Comparison of ENCODE assay signal across 1 cellular context in the genomic region with DNA sequence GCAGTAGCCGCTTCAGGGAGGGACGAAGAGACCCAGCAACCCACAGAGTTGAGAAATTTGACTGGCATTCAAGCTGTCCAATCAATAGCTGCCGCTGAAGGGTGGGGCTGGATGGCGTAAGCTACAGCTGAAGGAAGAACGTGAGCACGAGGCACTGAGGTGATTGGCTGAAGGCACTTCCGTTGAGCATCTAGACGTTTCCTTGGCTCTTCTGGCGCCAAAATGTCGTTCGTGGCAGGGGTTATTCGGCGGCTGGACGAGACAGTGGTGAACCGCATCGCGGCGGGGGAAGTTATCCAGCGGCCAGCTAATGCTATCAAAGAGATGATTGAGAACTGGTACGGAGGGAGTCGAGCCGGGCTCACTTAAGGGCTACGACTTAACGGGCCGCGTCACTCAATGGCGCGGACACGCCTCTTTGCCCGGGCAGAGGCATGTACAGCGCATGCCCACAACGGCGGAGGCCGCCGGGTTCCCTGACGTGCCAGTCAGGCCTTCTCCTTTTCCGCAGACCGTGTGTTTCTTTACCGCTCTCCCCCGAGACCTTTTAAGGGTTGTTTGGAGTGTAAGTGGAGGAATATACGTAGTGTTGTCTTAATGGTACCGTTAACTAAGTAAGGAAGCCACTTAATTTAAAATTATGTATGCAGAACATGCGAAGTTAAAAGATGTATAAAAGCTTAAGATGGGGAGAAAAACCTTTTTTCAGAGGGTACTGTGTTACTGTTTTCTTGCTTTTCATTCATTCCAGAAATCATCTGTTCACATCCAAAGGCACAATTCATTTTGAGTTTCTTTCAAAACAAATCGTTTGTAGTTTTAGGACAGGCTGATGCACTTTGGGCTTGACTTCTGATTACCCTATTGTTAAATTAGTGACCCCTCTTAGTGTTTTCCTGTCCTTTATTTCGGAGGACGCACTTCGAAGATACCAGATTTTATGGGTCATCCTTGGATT.
TF ChIP-seq lines count a peak whose summit lies in the region.

Gene MLH1, plus strand, starts transcription at position 193 of the 958 bp plus-strand sequence. Its CDS starts 30 bp downstream, at position 223.

TF ChIP-seq in K562, 482 proteins besides CTCF, POLR2A, EP300 and RAD21 (continued from another document and continues in another):
- TF ChIP-seq ZBTB12 (CRISPR knock-in tag; IDR thresholded peaks at IDR 0.05), result peak; percentile 95
- TF ChIP-seq MTA3 (IDR thresholded peaks at IDR 0.05; ENCODE audit: borderline replicate concordance), result peak; percentile 94
- no peak for TF ChIP-seq NUFIP1 (IDR thresholded peaks at IDR 0.05; ENCODE audit: partially characterized antibody)
- TF ChIP-seq, protein P1, sequence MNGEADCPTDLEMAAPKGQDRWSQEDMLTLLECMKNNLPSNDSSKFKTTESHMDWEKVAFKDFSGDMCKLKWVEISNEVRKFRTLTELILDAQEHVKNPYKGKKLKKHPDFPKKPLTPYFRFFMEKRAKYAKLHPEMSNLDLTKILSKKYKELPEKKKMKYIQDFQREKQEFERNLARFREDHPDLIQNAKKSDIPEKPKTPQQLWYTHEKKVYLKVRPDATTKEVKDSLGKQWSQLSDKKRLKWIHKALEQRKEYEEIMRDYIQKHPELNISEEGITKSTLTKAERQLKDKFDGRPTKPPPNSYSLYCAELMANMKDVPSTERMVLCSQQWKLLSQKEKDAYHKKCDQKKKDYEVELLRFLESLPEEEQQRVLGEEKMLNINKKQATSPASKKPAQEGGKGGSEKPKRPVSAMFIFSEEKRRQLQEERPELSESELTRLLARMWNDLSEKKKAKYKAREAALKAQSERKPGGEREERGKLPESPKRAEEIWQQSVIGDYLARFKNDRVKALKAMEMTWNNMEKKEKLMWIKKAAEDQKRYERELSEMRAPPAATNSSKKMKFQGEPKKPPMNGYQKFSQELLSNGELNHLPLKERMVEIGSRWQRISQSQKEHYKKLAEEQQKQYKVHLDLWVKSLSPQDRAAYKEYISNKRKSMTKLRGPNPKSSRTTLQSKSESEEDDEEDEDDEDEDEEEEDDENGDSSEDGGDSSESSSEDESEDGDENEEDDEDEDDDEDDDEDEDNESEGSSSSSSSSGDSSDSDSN (IDR thresholded peaks at IDR 0.05; ENCODE audit: borderline replicate concordance in 1 of 2, low read depth in 2 of 2, low read length in 2 of 2), result no peak; a peak in 1 of 4 replicates
- TF ChIP-seq NCOA2 (IDR thresholded peaks at IDR 0.05; ENCODE audit: partially characterized antibody in 2 of 2), result no peak
- no peak for TF ChIP-seq PCBP2 (IDR thresholded peaks at IDR 0.05; ENCODE audit: low read depth, low read length, poor library complexity, severe bottlenecking)
- peak; percentile 95 for TF ChIP-seq CREM (IDR thresholded peaks at IDR 0.05; ENCODE audit: low read depth)
- TF ChIP-seq, protein P2, sequence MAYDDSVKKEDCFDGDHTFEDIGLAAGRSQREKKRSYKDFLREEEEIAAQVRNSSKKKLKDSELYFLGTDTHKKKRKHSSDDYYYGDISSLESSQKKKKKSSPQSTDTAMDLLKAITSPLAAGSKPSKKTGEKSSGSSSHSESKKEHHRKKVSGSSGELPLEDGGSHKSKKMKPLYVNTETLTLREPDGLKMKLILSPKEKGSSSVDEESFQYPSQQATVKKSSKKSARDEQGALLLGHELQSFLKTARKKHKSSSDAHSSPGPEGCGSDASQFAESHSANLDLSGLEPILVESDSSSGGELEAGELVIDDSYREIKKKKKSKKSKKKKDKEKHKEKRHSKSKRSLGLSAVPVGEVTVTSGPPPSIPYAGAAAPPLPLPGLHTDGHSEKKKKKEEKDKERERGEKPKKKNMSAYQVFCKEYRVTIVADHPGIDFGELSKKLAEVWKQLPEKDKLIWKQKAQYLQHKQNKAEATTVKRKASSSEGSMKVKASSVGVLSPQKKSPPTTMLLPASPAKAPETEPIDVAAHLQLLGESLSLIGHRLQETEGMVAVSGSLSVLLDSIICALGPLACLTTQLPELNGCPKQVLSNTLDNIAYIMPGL (CRISPR knock-in tag; IDR thresholded peaks at IDR 0.05), result no peak
- TF ChIP-seq THAP12 (CRISPR knock-in tag; IDR thresholded peaks at IDR 0.05), result peak; percentile 94; the same call in 1 of the 2 replicates
- TF ChIP-seq ZNF316 (IDR thresholded peaks at IDR 0.05), result 0 out of 2 replicates have a peak, but pooled peaks have one; percentile 15
- TF ChIP-seq ZNF76 (CRISPR knock-in tag; IDR thresholded peaks at IDR 0.05; ENCODE audit: borderline replicate concordance), result no peak
- TF ChIP-seq ZNF778 (CRISPR knock-in tag; IDR thresholded peaks at IDR 0.05), result no peak
- TF ChIP-seq ELF2 (CRISPR knock-in tag; IDR thresholded peaks at IDR 0.05), result peak; percentile 66; the same call in 1 of the 2 replicates
- 0 out of 4 replicates have a peak, but pooled peaks of 1 of the 2 experiments have one; percentile 19 for TF ChIP-seq NONO (IDR thresholded peaks at IDR 0.05; ENCODE audit: low read depth in 2 of 2, low read length in 1 of 2)
- TF ChIP-seq CHD2 (IDR thresholded peaks at IDR 0.05; ENCODE audit: low read depth, low read length), result peak; percentile 87
- TF ChIP-seq AFF1 (IDR thresholded peaks at IDR 0.05; ENCODE audit: low read depth in 1 of 2, partially characterized antibody in 2 of 2), result no peak
- no peak for TF ChIP-seq ZNF217 (CRISPR knock-in tag; IDR thresholded peaks at IDR 0.05)
- peak; percentile 96 for TF ChIP-seq SAP30 (IDR thresholded peaks at IDR 0.05; ENCODE audit: borderline replicate concordance, insufficient read depth, low read depth, low read length, poor library complexity, severe bottlenecking)
- TF ChIP-seq GTF2A2 (tag; IDR thresholded peaks at IDR 0.05), result peak; percentile 50; the same call in 1 of the 2 replicates
- TF ChIP-seq ZNF253 (CRISPR knock-in tag; conservative IDR thresholded peaks at IDR 0.05), result no peak
- TF ChIP-seq ZFP1 (CRISPR knock-in tag; IDR thresholded peaks at IDR 0.05), result no peak
- peak; percentile 77; the same call in 1 of the 2 replicates for TF ChIP-seq DMBX1 (CRISPR knock-in tag; IDR thresholded peaks at IDR 0.05; ENCODE audit: borderline replicate concordance)
- TF ChIP-seq HDGF (IDR thresholded peaks at IDR 0.05), result no peak
- no peak for TF ChIP-seq XRCC4 (IDR thresholded peaks at IDR 0.05; ENCODE audit: extremely low read depth, insufficient read depth, insufficient read length)
- peak; percentile 74; the same call in 1 of the 2 replicates for TF ChIP-seq TOE1 (IDR thresholded peaks at IDR 0.05; ENCODE audit: borderline replicate concordance)
- no peak for TF ChIP-seq TOE1 (CRISPR knock-in tag; IDR thresholded peaks at IDR 0.05; ENCODE audit: borderline replicate concordance, low read depth)
- no peak for TF ChIP-seq ZNF347 (CRISPR knock-in tag; IDR thresholded peaks at IDR 0.05; ENCODE audit: low read depth)
- peak; percentile 40; the same call in 1 of the 2 replicates for TF ChIP-seq TRIM25 (IDR thresholded peaks at IDR 0.05; ENCODE audit: borderline replicate concordance)
- TF ChIP-seq, protein P3, sequence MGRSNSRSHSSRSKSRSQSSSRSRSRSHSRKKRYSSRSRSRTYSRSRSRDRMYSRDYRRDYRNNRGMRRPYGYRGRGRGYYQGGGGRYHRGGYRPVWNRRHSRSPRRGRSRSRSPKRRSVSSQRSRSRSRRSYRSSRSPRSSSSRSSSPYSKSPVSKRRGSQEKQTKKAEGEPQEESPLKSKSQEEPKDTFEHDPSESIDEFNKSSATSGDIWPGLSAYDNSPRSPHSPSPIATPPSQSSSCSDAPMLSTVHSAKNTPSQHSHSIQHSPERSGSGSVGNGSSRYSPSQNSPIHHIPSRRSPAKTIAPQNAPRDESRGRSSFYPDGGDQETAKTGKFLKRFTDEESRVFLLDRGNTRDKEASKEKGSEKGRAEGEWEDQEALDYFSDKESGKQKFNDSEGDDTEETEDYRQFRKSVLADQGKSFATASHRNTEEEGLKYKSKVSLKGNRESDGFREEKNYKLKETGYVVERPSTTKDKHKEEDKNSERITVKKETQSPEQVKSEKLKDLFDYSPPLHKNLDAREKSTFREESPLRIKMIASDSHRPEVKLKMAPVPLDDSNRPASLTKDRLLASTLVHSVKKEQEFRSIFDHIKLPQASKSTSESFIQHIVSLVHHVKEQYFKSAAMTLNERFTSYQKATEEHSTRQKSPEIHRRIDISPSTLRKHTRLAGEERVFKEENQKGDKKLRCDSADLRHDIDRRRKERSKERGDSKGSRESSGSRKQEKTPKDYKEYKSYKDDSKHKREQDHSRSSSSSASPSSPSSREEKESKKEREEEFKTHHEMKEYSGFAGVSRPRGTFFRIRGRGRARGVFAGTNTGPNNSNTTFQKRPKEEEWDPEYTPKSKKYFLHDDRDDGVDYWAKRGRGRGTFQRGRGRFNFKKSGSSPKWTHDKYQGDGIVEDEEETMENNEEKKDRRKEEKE (IDR thresholded peaks at IDR 0.05; ENCODE audit: borderline replicate concordance in 1 of 2, control insufficient read depth in 1 of 2, low read depth in 2 of 2, low read length in 1 of 2), result no peak; a peak in 1 of 4 replicates
- no peak for TF ChIP-seq E4F1 (CRISPR knock-in tag; IDR thresholded peaks at IDR 0.05; ENCODE audit: borderline replicate concordance)
- TF ChIP-seq SRSF1 (IDR thresholded peaks at IDR 0.05; ENCODE audit: low read depth, low read length), result no peak
- TF ChIP-seq HEY1 (CRISPR knock-in tag; IDR thresholded peaks at IDR 0.05; ENCODE audit: borderline replicate concordance), result no peak
- TF ChIP-seq MCM5 (IDR thresholded peaks at IDR 0.05; ENCODE audit: low read depth), result no peak
